Comparison of ENCODE assay signal across 1 cellular context in genomic region chr16:86680661-86681439, GRCh38.
TF ChIP-seq lines count a peak whose summit lies in the region.

No MANE protein-coding gene starts in this region.

TF ChIP-seq in SK-N-SH treated with all-trans-retinoic acid at 6 μM for 48 hours, 23 proteins besides CTCF, POLR2A, EP300 and RAD21 (continued from another document):
- TF ChIP-seq CREB5 (CRISPR knock-in tag; IDR thresholded peaks at IDR 0.05; ENCODE audit: low read depth) (no peak), TOX (CRISPR knock-in tag; IDR thresholded peaks at IDR 0.05; ENCODE audit: borderline replicate concordance) (no peak), SNAI2 (CRISPR knock-in tag; IDR thresholded peaks at IDR 0.05) (no peak), ARNTL (CRISPR knock-in tag; IDR thresholded peaks at IDR 0.05; ENCODE audit: borderline replicate concordance, low read depth) (no peak), PPARA (CRISPR knock-in tag; IDR thresholded peaks at IDR 0.05; ENCODE audit: borderline replicate concordance) (no peak)
